In genomic region chr3:133756716-133757694, GRCh38 we compare ENCODE assay signal across 18 cellular contexts. TPM values are rescaled to one million over a fixed set of nuclear protein-coding genes. Genes with fewer than 3 reads are reported as not detected.
A peak's percentile ranks its signal among the peaks of the same experiment; 100 is the strongest.
DNase-seq lines count a peak whose midpoint lies in the region; ATAC-seq and TF ChIP-seq lines count a peak whose summit lies in the region.
"Had no signal": no experiment of that assay in that cellular context is flagged by ENCODE, and none has a peak within 500 bp of the region (broad histone marks: within the 10 kb centered on the region; RNA-seq: fewer than 3 reads in every experiment).

No MANE protein-coding gene starts in this region.

- no peak for TF ChIP-seq EP300 in tibial nerve (IDR thresholded peaks at IDR 0.05)

- TF ChIP-seq POLR2A in thyroid gland (IDR thresholded peaks at IDR 0.05) (no peak), tibial nerve (IDR thresholded peaks at IDR 0.05) (no peak)

- H3K27ac ChIP-seq in thyroid gland (no peak overlapping the region), tibial nerve (no peak overlapping the region)
- H3K27ac ChIP-seq: 22Rv1, SK-N-MC had no signal

- DNase-seq in DMS 273 (lab: John Stamatoyannopoulos, UW; ENCODE audit: unreplicated experiment) (peak; percentile 30), DMS 273 treated with DMSO at 0.1 percent for 48 hours (lab: John Stamatoyannopoulos, UW) (no peak), cerebellum (ENCODE audit: low spot score) (peak; percentile 26), left lobe of liver (ENCODE audit: low spot score) (peak; percentile 64), thyroid gland (peak; percentile 27 to 39), tibial nerve (ENCODE audit: low spot score in 2 of 2) (no peak), DMS79 (lab: John Stamatoyannopoulos, UW) (no peak)
- DNase-seq: AML-193, KG1, NCI-H1105 treated with DMSO at 0.1 percent for 48 hours, NCI-H1694 treated with DMSO at 0.1 percent for 48 hours, NCI-H446 treated with DMSO at 0.1 percent for 48 hours, NCI-H748 treated with DMSO at 0.1 percent for 48 hours, SHP77 had no signal

- H3K4me3 ChIP-seq in thyroid gland (replicated peaks in 1 of 3) (no peak overlapping the region), tibial nerve (no peak overlapping the region)
- H3K4me3 ChIP-seq: GM12878, SK-N-MC had no signal

- 67 to 73% methylated on average over 19 to 20 of the region's 20 CpGs for WGBS in thyroid gland, 2 donors
- WGBS in tibial nerve, 2 donors, result 89 to 91% methylated on average over 20 of the region's 20 CpGs

- H3K9me3 ChIP-seq in thyroid gland, result no peaks in the 10 kb centered on the region
- H3K9me3 ChIP-seq in tibial nerve, result no peaks in the 10 kb centered on the region

- H3K27me3 ChIP-seq in thyroid gland (no peaks in the 10 kb centered on the region), tibial nerve (no peaks in the 10 kb centered on the region)

- intact Hi-C loops in thyroid gland (cut with DNase I), result no loop called here

- no peak for TF ChIP-seq CTCF in thyroid gland (IDR thresholded peaks at IDR 0.05)
- TF ChIP-seq CTCF in tibial nerve (IDR thresholded peaks at IDR 0.05), result no peak

- no peaks in the 10 kb centered on the region for H3K36me3 ChIP-seq in thyroid gland
- H3K36me3 ChIP-seq in tibial nerve, result peaks cover 0 to 3% (median 0%) of the 10 kb centered on the region in 3 donors

- H3K4me1 ChIP-seq in thyroid gland (no peaks in the 10 kb centered on the region), tibial nerve (no peaks in the 10 kb centered on the region)

- ATAC-seq in left lobe of liver (peak; percentile 2), GM18858 (IDR thresholded peaks at IDR 0.05; ENCODE audit: unreplicated experiment) (no peak)
- ATAC-seq: GM12878 had no signal

RNA-seq across cellular contexts. Expression of gene TF, which starts 10.8 kb away (rescaled TPM):
- total RNA-seq in cerebellum (10.2 TPM), left lobe of liver (25,131 TPM), thyroid gland (1 to 10 TPM in 3 of 4 donors, under 1 TPM in 1; 0.15 to 4.2 (median 1.2) TPM), tibial nerve (10 to 100 TPM in 1 of 4 donors, 1 to 10 TPM in 3; 1.4 to 11.4 (median 6.0) TPM)

RNA-seq across cellular contexts. Expression of gene SRPRB, which starts 48.6 kb away (rescaled TPM):
- total RNA-seq in cerebellum, result 21.1 TPM
- 73.3 TPM for total RNA-seq in left lobe of liver
- 10 to 100 TPM; 26.9 to 55.9 (median 45.2) TPM for total RNA-seq in thyroid gland
- 10 to 100 TPM; 14.3 to 19.7 (median 18.0) TPM for total RNA-seq in tibial nerve

Comparison
In these comparisons a context has a peak if more than half of its experiments do, and no peak if none do; other contexts are left out.
1. DNase-seq: peak in DMS 273 (single experiment), cerebellum (single experiment), left lobe of liver (single experiment) and thyroid gland (2 of 2); none in DMS 273 treated with DMSO at 0.1 percent for 48 hours (single experiment), tibial nerve (0 of 2) and DMS79 (single experiment).
2. RNA of gene TF, which starts 10.8 kb away (total RNA-seq): 25,131 TPM in left lobe of liver (single experiment); 10.2 TPM in cerebellum (single experiment), 1.4 to 11.4 TPM in tibial nerve and 0.15 to 4.2 TPM in thyroid gland; every median in the first group is over 1,000 times any median in the second.